21 cellular contexts compared by ENCODE assay signal in genomic region chr2:176170606-176171005, GRCh38. TPM values are rescaled to one million over a fixed set of nuclear protein-coding genes. Genes with fewer than 3 reads are reported as not detected.
DNase-seq lines count a peak whose midpoint lies in the region; ATAC-seq, FAIRE-seq and TF ChIP-seq lines count a peak whose summit lies in the region.
"Had no signal": no experiment of that assay in that cellular context is flagged by ENCODE, and none has a peak within 500 bp of the region (broad histone marks: within the 10 kb centered on the region; RNA-seq: fewer than 3 reads in every experiment).

No MANE protein-coding gene starts in this region.

- H3K4me1 ChIP-seq in GM23338 (ENCODE audit: insufficient read depth), result peaks cover 34% of the 10 kb centered on the region
- H3K4me1 ChIP-seq in upper lobe of right lung, result peaks cover 7% of the 10 kb centered on the region

- no peak overlapping the region for H3K4me3 Mint-ChIP-seq in GM23338

- FAIRE-seq in urothelium cell line (lab: Jason Lieb, UNC), result no peak
- FAIRE-seq: GM12892 had no signal

- peaks cover 48% of the 10 kb centered on the region for H4K20me1 ChIP-seq in GM23338 (replicated peaks; ENCODE audit: insufficient read depth)

- no peak overlapping the region for H2AFZ ChIP-seq in GM23338

- peaks cover 32% of the 10 kb centered on the region for H3K4me1 Mint-ChIP-seq in GM23338

- no peaks in the 10 kb centered on the region; the same call in 1 of the 3 replicates for H3K9me3 Mint-ChIP-seq in GM23338

- H3K4me3 ChIP-seq in GM23338, result no peak overlapping the region
- no peak overlapping the region for H3K4me3 ChIP-seq in upper lobe of right lung
- H3K4me3 ChIP-seq: MG63 had no signal

- H3K9me3 ChIP-seq in upper lobe of right lung, result no peaks in the 10 kb centered on the region
- H3K9me3 ChIP-seq: MG63 had no signal

- H3K36me3 ChIP-seq in GM23338 (ENCODE audit: insufficient read depth), result no peaks in the 10 kb centered on the region; the same call in 1 of the 2 replicates
- H3K36me3 ChIP-seq in upper lobe of right lung, result no peaks in the 10 kb centered on the region
- H3K36me3 ChIP-seq: MG63 had no signal

- ATAC-seq in GM23338, result no peak
- ATAC-seq in upper lobe of right lung, result no peak

- H3K79me2 ChIP-seq in GM23338 (replicated peaks; ENCODE audit: insufficient read depth), result no peaks in the 10 kb centered on the region

- peaks cover 100% of the 10 kb centered on the region for H3K27me3 Mint-ChIP-seq in GM23338 (ENCODE audit: insufficient read depth, low read depth, poor library complexity)

- no peak overlapping the region for H3K27ac ChIP-seq in GM23338 (ENCODE audit: low read depth)
- no peak overlapping the region for H3K27ac ChIP-seq in upper lobe of right lung
- H3K27ac ChIP-seq: C4-2B had no signal

- H3K27me3 ChIP-seq in GM23338 (ENCODE audit: insufficient read depth), result peaks cover 100% of the 10 kb centered on the region
- peaks cover 91% of the 10 kb centered on the region for H3K27me3 ChIP-seq in upper lobe of right lung
- H3K27me3 ChIP-seq: MG63 had no signal

- no peaks in the 10 kb centered on the region for H3K36me3 Mint-ChIP-seq in GM23338 (ENCODE audit: low read depth)

- no peaks in the 10 kb centered on the region for H3K9me2 ChIP-seq in GM23338 (ENCODE audit: insufficient read depth)

- H3K4me2 ChIP-seq in GM23338, result peak overlapping the region; percentile 75; the same call in 1 of the 2 replicates

- no peak overlapping the region for H3K27ac Mint-ChIP-seq in GM23338

- TF ChIP-seq CTCF in GM23338 (conservative IDR thresholded peaks at IDR 0.05; ENCODE audit: low read depth in 2 of 2) (no peak), upper lobe of right lung (IDR thresholded peaks at IDR 0.05) (no peak)

- intact Hi-C loops in upper lobe of right lung (cut with DNase I), result no loop called here

- peaks cover 18% of the 10 kb centered on the region for H3F3A ChIP-seq in GM23338 (replicated peaks; ENCODE audit: low read depth)

- DNase-seq in GM23338 (ENCODE audit: low spot score), result peak; percentile 15
- DNase-seq in SK-N-DZ (ENCODE audit: low spot score), result peak; percentile 58
- DNase-seq in left kidney (ENCODE audit: low read depth, low spot score), result peak; percentile 94
- DNase-seq in upper lobe of right lung, result no peak
- DNase-seq in urothelium cell line (ENCODE audit: low spot score), result no peak
- no peak for DNase-seq in germinal center (ENCODE audit: low spot score)
- DNase-seq: DMS 273 treated with DMSO at 0.1 percent for 48 hours; GDM1; IMR-90; Karpas-422; MG63; NCI-H1092; NCI-H146; NCI-H2227 treated with DMSO at 0.1 percent for 48 hours; NK-92 treated with Interleukin-12 subunit alpha and Interleukin-12 subunit beta, amount 100 ng/mL, for 24 hours; SHP77 had no signal

TF ChIP-seq in GM23338, 12 proteins besides CTCF, POLR2A, EP300 and RAD21 (continues in another document):
- TF ChIP-seq ZNF462 (CRISPR knock-in tag; IDR thresholded peaks at IDR 0.05) (no peak), POLR2AphosphoS5 (IDR thresholded peaks at IDR 0.05; ENCODE audit: low read depth) (no peak), NANOG (IDR thresholded peaks at IDR 0.05; ENCODE audit: borderline replicate concordance) (no peak), CREB1 (CRISPR knock-in tag; IDR thresholded peaks at IDR 0.05; ENCODE audit: low read depth) (no peak)

RNA-seq across cellular contexts. Expression of gene HOXD3, which starts 13.5 kb away (rescaled TPM):
- total RNA-seq in GM23338 (2014; rRNA removed; shearing (Covaris generic)), result not detected in 2 replicates
- polyA plus RNA-seq in GM23338 (2016; fragmentation: Nextera tagmentation; extraction: Ambion mirVana), result not detected in 2 replicates
- 1.6 and 2.3 TPM in 2 replicates for polyA plus RNA-seq in SK-N-DZ (2014; cell fraction: cytosol; rRNA removed)
- 2.0 and 10.4 TPM in 2 replicates for polyA plus RNA-seq in SK-N-DZ (2014; cell fraction: nucleus; rRNA removed)
- total RNA-seq in upper lobe of right lung, result 1.7 TPM
- total RNA-seq: HT-29, IMR-90, OCI-LY7 had no signal
- polyA plus RNA-seq: IMR-90 had no signal

RNA-seq across cellular contexts. Expression of gene HOXD1, which starts 17.9 kb away (rescaled TPM):
- total RNA-seq in GM23338 (2014; rRNA removed; shearing (Covaris generic)), result 0.39 TPM in 1 of 2 replicates, not detected in the other
- not detected in 2 replicates for polyA plus RNA-seq in GM23338 (2016; fragmentation: Nextera tagmentation; extraction: Ambion mirVana)
- 0.66 and 1.1 TPM in 2 replicates for polyA plus RNA-seq in SK-N-DZ (2014; cell fraction: cytosol; rRNA removed)
- polyA plus RNA-seq in SK-N-DZ (2014; cell fraction: nucleus; rRNA removed), result 2.0 and 2.8 TPM in 2 replicates
- total RNA-seq in upper lobe of right lung, result 4.1 TPM
- total RNA-seq: H4, HT-29, IMR-90, OCI-LY7 had no signal
- polyA plus RNA-seq: IMR-90 had no signal

RNA-seq across cellular contexts. Expression of gene HOXD4, which starts 19.3 kb away (rescaled TPM):
- total RNA-seq in GM23338 (2014; rRNA removed; shearing (Covaris generic)), result not detected in 2 replicates
- polyA plus RNA-seq in GM23338 (2016; fragmentation: Nextera tagmentation; extraction: Ambion mirVana), result not detected in 2 replicates
- polyA plus RNA-seq in SK-N-DZ (2014; cell fraction: cytosol; rRNA removed), result 2.6 and 11.6 TPM in 2 replicates
- 47.5 and 55.4 TPM in 2 replicates for polyA plus RNA-seq in SK-N-DZ (2014; cell fraction: nucleus; rRNA removed)
- total RNA-seq in upper lobe of right lung, result 0.84 TPM
- total RNA-seq: H4, HT-29, IMR-90, OCI-LY7 had no signal
- polyA plus RNA-seq: IMR-90 had no signal

RNA-seq across cellular contexts. Expression of gene HOXD8, which starts 41.1 kb away (rescaled TPM):
- total RNA-seq in GM23338 (2014; rRNA removed; shearing (Covaris generic)), result not detected in 2 replicates
- polyA plus RNA-seq in GM23338 (2016; fragmentation: Nextera tagmentation; extraction: Ambion mirVana), result not detected in 2 replicates
- polyA plus RNA-seq in SK-N-DZ (2014; cell fraction: cytosol; rRNA removed), result 28.1 and 35.4 TPM in 2 replicates
- polyA plus RNA-seq in SK-N-DZ (2014; cell fraction: nucleus; rRNA removed), result 28.0 and 35.7 TPM in 2 replicates
- total RNA-seq in upper lobe of right lung, result 2.6 TPM
- total RNA-seq: H4, HT-29, IMR-90, OCI-LY7 had no signal
- polyA plus RNA-seq: IMR-90 had no signal

RNA-seq across cellular contexts. Expression of gene HOXD9, which starts 48.1 kb away (rescaled TPM):
- total RNA-seq in GM23338 (2014; rRNA removed; shearing (Covaris generic)), result not detected in 2 replicates
- not detected in 2 replicates for polyA plus RNA-seq in GM23338 (2016; fragmentation: Nextera tagmentation; extraction: Ambion mirVana)
- polyA plus RNA-seq in SK-N-DZ (2014; cell fraction: cytosol; rRNA removed), result 20.1 and 20.4 TPM in 2 replicates
- polyA plus RNA-seq in SK-N-DZ (2014; cell fraction: nucleus; rRNA removed), result 15.7 and 22.6 TPM in 2 replicates
- total RNA-seq in upper lobe of right lung, result 1.6 TPM
- total RNA-seq: HT-29, IMR-90, OCI-LY7 had no signal
- polyA plus RNA-seq: IMR-90 had no signal

Comparison
In these comparisons a context has a peak if more than half of its experiments do, and no peak if none do; other contexts are left out.
1. DNase-seq: peak in GM23338 (single experiment), SK-N-DZ (single experiment) and left kidney (single experiment); none in upper lobe of right lung (single experiment), urothelium cell line (single experiment) and germinal center (single experiment).